In the genomic region with DNA sequence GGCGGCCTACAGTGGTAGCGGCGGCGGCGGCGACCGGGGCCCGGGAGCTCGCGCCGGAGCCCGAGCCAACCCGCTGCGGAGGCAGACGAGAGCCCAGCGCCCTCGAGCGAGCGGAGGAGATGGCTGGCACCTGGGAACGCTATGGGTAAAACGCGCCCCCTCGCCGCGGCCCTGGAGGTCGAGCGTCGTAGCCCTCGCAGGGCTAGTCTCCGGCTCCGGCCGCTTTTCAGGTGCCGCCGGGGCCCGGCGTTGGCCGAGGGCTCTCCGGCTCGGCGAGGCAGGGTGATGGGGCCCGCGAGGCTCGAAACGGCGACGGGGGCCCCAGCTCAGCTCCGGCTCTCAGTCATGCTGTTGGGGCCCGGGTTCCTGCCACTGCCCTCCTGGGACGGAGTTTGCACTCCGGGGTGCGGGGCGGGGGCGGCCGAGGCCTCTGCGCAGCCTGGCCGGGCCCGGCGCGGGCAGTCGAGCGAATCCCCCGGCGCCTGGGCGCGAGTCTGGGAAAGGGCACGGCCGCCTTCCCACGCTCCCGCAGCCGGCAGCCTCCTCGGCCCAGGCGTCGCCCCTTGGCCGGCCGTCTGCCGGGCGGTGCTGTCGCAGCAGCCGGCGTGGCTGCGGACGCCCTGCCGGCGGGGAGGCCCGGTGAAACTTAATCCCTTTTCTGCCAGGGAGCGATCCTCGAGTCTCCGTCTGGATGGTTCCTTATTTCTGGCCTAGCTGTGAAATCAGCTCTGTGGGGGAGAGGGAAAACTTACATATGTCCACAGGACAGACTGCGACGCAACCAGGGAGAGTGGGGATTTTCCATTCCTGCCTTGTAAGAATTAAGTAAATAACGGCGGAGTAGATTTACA, we compare ENCODE assay signal across 9 cellular contexts. TPM values are rescaled to one million over a fixed set of nuclear protein-coding genes. Genes with fewer than 3 reads are reported as not detected.
A peak's percentile ranks its signal among the peaks of the same experiment; 100 is the strongest.
DNase-seq lines count a peak whose midpoint lies in the region; ATAC-seq, FAIRE-seq and TF ChIP-seq lines count a peak whose summit lies in the region.
"Had no signal": no experiment of that assay in that cellular context is flagged by ENCODE, and none has a peak within 500 bp of the region (broad histone marks: within the 10 kb centered on the region; RNA-seq: fewer than 3 reads in every experiment).

No MANE protein-coding gene starts in this region.

- DNase-seq in A549 (ENCODE audit: low read depth in 1 of 2, low spot score in 1 of 2) (peak; percentile 25 to 56), brain microvascular endothelial cell (peak; percentile 31), iPS-NIHi7 (ENCODE audit: extremely low spot score) (peak; percentile 60)

- TF ChIP-seq CTCF in A549 (IDR thresholded peaks at IDR 0.05) (no peak), brain microvascular endothelial cell (IDR thresholded peaks at IDR 0.05; ENCODE audit: low read depth, low read length, missing control alignments) (no peak)

- peak overlapping the region; percentile 94 for H3K4me2 ChIP-seq in A549

- peak; percentile 79 to 85 for ATAC-seq in A549
- ATAC-seq in GM18909 (IDR thresholded peaks at IDR 0.05; ENCODE audit: poor library complexity, unreplicated experiment), result peak; percentile 72
- ATAC-seq in HG03469 (IDR thresholded peaks at IDR 0.05; ENCODE audit: unreplicated experiment), result peak; percentile 42
- ATAC-seq in HG03108 (IDR thresholded peaks at IDR 0.05; ENCODE audit: unreplicated experiment), result no peak

- H3K27ac Mint-ChIP-seq in T-helper 1 cell treated with Interleukin-12 subunit alpha and Interleukin-12 subunit beta and Interleukin-4 antibody, amounts not matched to agents 30 μg/mL and 1 μg/mL, for 36 hours, result peak overlapping the region; percentile 68

- peaks cover 18% of the 10 kb centered on the region for H3K4me1 Mint-ChIP-seq in T-helper 1 cell treated with Interleukin-12 subunit alpha and Interleukin-12 subunit beta and Interleukin-4 antibody, amounts not matched to agents 30 μg/mL and 1 μg/mL, for 36 hours (ENCODE audit: low read depth)

- CTCF ChIA-PET in A549 (lab: Yijun Ruan, JAX), result interaction anchor here (0.8 to 1.4 kb wide), 4 partner anchors 40 to 220 kb away, joined by 3 read pairs; no protein-coding TSS in a partner anchor

- H3K27me3 Mint-ChIP-seq in T-helper 1 cell treated with Interleukin-12 subunit alpha and Interleukin-12 subunit beta and Interleukin-4 antibody, amounts not matched to agents 30 μg/mL and 1 μg/mL, for 36 hours (ENCODE audit: low read depth), result peaks cover 18% of the 10 kb centered on the region

- H3K9me3 Mint-ChIP-seq in T-helper 1 cell treated with Interleukin-12 subunit alpha and Interleukin-12 subunit beta and Interleukin-4 antibody, amounts not matched to agents 30 μg/mL and 1 μg/mL, for 36 hours, result no peaks in the 10 kb centered on the region

- no peaks in the 10 kb centered on the region for H3K36me3 ChIP-seq in brain microvascular endothelial cell (replicated peaks)

- POLR2A ChIA-PET in A549 (lab: Yijun Ruan, JAX), result interaction anchor here (0.6 kb wide), 1 partner anchor 110 kb away, joined by 3 read pairs; no protein-coding TSS in a partner anchor

- no peak for TF ChIP-seq EP300 in A549 (IDR thresholded peaks at IDR 0.05)

- H3K36me3 Mint-ChIP-seq in T-helper 1 cell treated with Interleukin-12 subunit alpha and Interleukin-12 subunit beta and Interleukin-4 antibody, amounts not matched to agents 30 μg/mL and 1 μg/mL, for 36 hours (ENCODE audit: low read depth), result no peaks in the 10 kb centered on the region

- no peak for TF ChIP-seq RAD21 in A549 (conservative IDR thresholded peaks at IDR 0.05 in 1 of 2, IDR thresholded peaks at IDR 0.05 in 1 of 2)

- H3K9me3 ChIP-seq in A549, result no peaks in the 10 kb centered on the region

- H3K27me3 ChIP-seq in brain microvascular endothelial cell (replicated peaks), result no peaks in the 10 kb centered on the region

- FAIRE-seq in A549 (lab: Jason Lieb, UNC), result no peak
- FAIRE-seq: GM18507 had no signal

- H3K4me1 ChIP-seq in A549, result peaks cover 13% of the 10 kb centered on the region

- H3K4me3 ChIP-seq in A549 (peak overlapping the region; percentile 61), brain microvascular endothelial cell (ENCODE audit: low read depth, low read length) (peak overlapping the region; percentile 53), skin epidermis (peak overlapping the region; percentile 37 to 59 (median 50))

- H3K4me3 Mint-ChIP-seq in T-helper 1 cell treated with Interleukin-12 subunit alpha and Interleukin-12 subunit beta and Interleukin-4 antibody, amounts not matched to agents 30 μg/mL and 1 μg/mL, for 36 hours, result peak overlapping the region; percentile 77

- in situ Hi-C loops in brain microvascular endothelial cell (cut with HindIII; ENCODE audit: low pct_ligation_motif_present, low sequenced_read_pairs), result no loop called here

- TF ChIP-seq POLR2A in A549 (IDR thresholded peaks at IDR 0.05; ENCODE audit: low read length), result no peak

- H3K27ac ChIP-seq in A549 (peak overlapping the region; percentile 79 to 93), brain microvascular endothelial cell (peak overlapping the region; percentile 53), skin epidermis (peak overlapping the region; percentile 56 to 93 (median 80))

- WGBS in A549 (ENCODE audit: missing lambda C conversion rate), result under 1% methylated on average over 13 of the region's 92 CpGs

TF ChIP-seq in A549, 52 proteins besides CTCF, POLR2A, EP300 and RAD21:
- TF ChIP-seq BHLHE40 (IDR thresholded peaks at IDR 0.05; ENCODE audit: low read depth, low read length), result no peak
- peak; percentile 58 for TF ChIP-seq MAX (IDR thresholded peaks at IDR 0.05)
- TF ChIP-seq NPAS2 (CRISPR knock-in tag; IDR thresholded peaks at IDR 0.05; ENCODE audit: borderline replicate concordance), result no peak
- TF ChIP-seq JUN (IDR thresholded peaks at IDR 0.05), result peak in 1 of 2 experiments; percentile 28; a peak in 2 of 5 replicates
- TF ChIP-seq E2F6 (IDR thresholded peaks at IDR 0.05; ENCODE audit: borderline replicate concordance, low read depth), result peak; percentile 47; the same call in 1 of the 2 replicates

RNA-seq across cellular contexts. Expression of gene MID2, which starts 0.8 kb away (rescaled TPM):
- polyA plus RNA-seq in A549 (2011; rRNA removed) (10.6 and 13.5 TPM in 2 replicates), A549 (2017; fragmentation: RNase III; extraction: RNeasy Plus Mini Kit Qiagen cat#74134 plus additional on column Dnase treatment) (4.3 to 5.1 TPM (median 4.6 TPM) in 3 replicates)
- 3.4 and 4.2 TPM in 2 replicates for polyA plus RNA-seq in A549 (2012; cell fraction: cytosol; rRNA removed)
- 3.4 and 3.7 TPM in 2 replicates for polyA plus RNA-seq in A549 (2012; cell fraction: nucleus; rRNA removed)
- 74.1 and 101 TPM in 2 replicates for polyA minus RNA-seq in A549 (2011; rRNA and poly(A)+ RNA removed)

RNA-seq across cellular contexts. Expression of gene NCBP2L, which starts 49.0 kb away (rescaled TPM):
- not detected in 2 replicates for polyA plus RNA-seq in A549 (2011; rRNA removed)
- polyA plus RNA-seq in A549 (2012; cell fraction: cytosol; rRNA removed), result not detected in 2 replicates
- polyA plus RNA-seq in A549 (2012; cell fraction: nucleus; rRNA removed), result not detected in 2 replicates
- polyA plus RNA-seq in A549 (2017; fragmentation: RNase III; extraction: RNeasy Plus Mini Kit Qiagen cat#74134 plus additional on column Dnase treatment), result not detected in 3 replicates
- not detected in 2 replicates for polyA minus RNA-seq in A549 (2011; rRNA and poly(A)+ RNA removed)

RNA-seq across cellular contexts. Expression of gene TSC22D3, which starts 50.9 kb away (rescaled TPM):
- 51.8 and 65.4 TPM in 2 replicates for polyA plus RNA-seq in A549 (2011; rRNA removed)
- polyA plus RNA-seq in A549 (2012; cell fraction: cytosol; rRNA removed), result 24.0 and 25.1 TPM in 2 replicates
- polyA plus RNA-seq in A549 (2012; cell fraction: nucleus; rRNA removed), result 55.5 and 76.3 TPM in 2 replicates
- 10.8 to 13.3 TPM (median 12.2 TPM) in 3 replicates for polyA plus RNA-seq in A549 (2017; fragmentation: RNase III; extraction: RNeasy Plus Mini Kit Qiagen cat#74134 plus additional on column Dnase treatment)
- polyA minus RNA-seq in A549 (2011; rRNA and poly(A)+ RNA removed), result 31.0 and 33.9 TPM in 2 replicates
